In the genomic region with DNA sequence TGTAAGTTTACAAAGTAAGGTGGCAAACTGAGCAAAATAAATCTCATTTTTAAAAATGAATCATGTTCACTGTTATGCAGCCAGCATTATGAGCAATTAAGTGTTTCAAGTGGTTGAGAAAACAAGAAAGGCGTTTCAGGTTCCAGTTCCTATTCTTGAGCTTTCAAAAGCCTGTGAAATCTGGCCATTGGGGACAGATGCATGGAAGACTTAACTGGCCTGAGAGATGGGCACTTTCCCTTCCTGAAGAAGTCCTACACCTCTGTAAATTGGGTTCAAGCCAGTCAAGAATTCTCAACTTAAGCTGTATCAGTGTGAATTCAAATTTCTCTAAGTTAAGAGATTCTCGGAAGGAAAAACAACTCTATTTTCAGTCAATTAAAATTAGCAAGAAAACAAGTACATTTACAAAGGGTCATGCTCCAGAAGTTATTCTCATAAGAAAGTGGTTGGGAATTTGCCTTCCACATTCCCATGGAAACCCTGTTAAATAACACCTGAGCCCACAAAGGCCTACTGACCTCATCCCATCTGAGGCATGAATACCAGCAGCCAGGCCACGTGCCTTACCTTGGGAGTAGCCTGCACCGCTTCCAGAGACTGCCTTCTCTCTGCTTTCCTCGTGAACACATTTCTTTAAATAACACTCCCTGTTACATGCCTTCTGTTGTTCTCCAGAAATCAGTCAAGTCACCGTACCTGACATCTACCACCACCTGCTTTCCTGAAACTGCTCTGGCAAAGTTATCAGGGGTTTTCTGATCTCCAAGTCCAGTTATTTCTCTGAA, we compare ENCODE assay signal across 8 cellular contexts. TPM values are rescaled to one million over a fixed set of nuclear protein-coding genes. Genes with fewer than 3 reads are reported as not detected.
DNase-seq lines count a peak whose midpoint lies in the region; ATAC-seq, FAIRE-seq and TF ChIP-seq lines count a peak whose summit lies in the region.

No MANE protein-coding gene starts in this region.

- no peaks in the 10 kb centered on the region for H3K36me3 ChIP-seq in GM06990 (ENCODE audit: control insufficient read depth, insufficient read depth, low read length)
- H3K36me3 ChIP-seq in bronchial epithelial cell (ENCODE audit: control insufficient read depth, insufficient read depth, low read length) = no peaks in the 10 kb centered on the region

- no peak for TF ChIP-seq CTCF in GM06990 (IDR thresholded peaks at IDR 0.05; ENCODE audit: insufficient read depth, low read length, poor library complexity, severe bottlenecking)
- no peak for TF ChIP-seq CTCF in GM20000 (IDR thresholded peaks at IDR 0.05; ENCODE audit: extremely low read depth, missing control alignments)
- no peak for TF ChIP-seq CTCF in bronchial epithelial cell (IDR thresholded peaks at IDR 0.05; ENCODE audit: insufficient read depth, low read length, severe bottlenecking)

- H3K27ac ChIP-seq in temporal lobe (ENCODE audit: low read depth, low read length) = peak overlapping the region; percentile 25

- ATAC-seq in HG03460 (IDR thresholded peaks at IDR 0.05; ENCODE audit: unreplicated experiment) = peak; percentile 67

- DNase-seq in GM06990 (ENCODE audit: extremely low read depth, insufficient read length) = peak; percentile 37
- DNase-seq in GM20000 (ENCODE audit: low spot score) = peak; percentile 36
- peak; percentile 28 for DNase-seq in bronchial epithelial cell (ENCODE audit: low read depth)
- DNase-seq in NCI-H524 treated with DMSO at 0.1 percent for 48 hours (lab: John Stamatoyannopoulos, UW) = no peak
- DNase-seq in OCI-M2 (lab: John Stamatoyannopoulos, UW; ENCODE audit: unreplicated experiment) = no peak
- no peak for DNase-seq in dedifferentiated amniotic fluid mesenchymal stem cell (ENCODE audit: extremely low spot score)

- peak overlapping the region; percentile 23 for H3K4me3 ChIP-seq in GM06990 (replicated peaks; ENCODE audit: low read depth, low read length)
- no peak overlapping the region for H3K4me3 ChIP-seq in bronchial epithelial cell (ENCODE audit: low read depth, low read length)

- no peaks in the 10 kb centered on the region for H3K27me3 ChIP-seq in GM06990 (replicated peaks; ENCODE audit: control insufficient read depth, insufficient read depth, low read length)
- no peaks in the 10 kb centered on the region for H3K27me3 ChIP-seq in bronchial epithelial cell (ENCODE audit: control insufficient read depth, insufficient read depth, low read length)

- FAIRE-seq in bronchial epithelial cell (lab: Jason Lieb, UNC) = no peak

RNA-seq across cellular contexts. Expression of gene MAP3K5, which starts 19.4 kb away (rescaled TPM):
- total RNA-seq in bronchial epithelial cell (8.2 and 11.1 TPM in 2 replicates), temporal lobe (12.0 TPM)

RNA-seq across cellular contexts. Expression of gene PEX7, which starts 49.5 kb away (rescaled TPM):
- total RNA-seq in bronchial epithelial cell (19.3 and 20.0 TPM in 2 replicates), temporal lobe (6.6 TPM)

Comparison
In these comparisons a context has a peak if more than half of its experiments do, and no peak if none do; other contexts are left out.
1. DNase-seq: peak in GM06990 (single experiment), GM20000 (single experiment) and bronchial epithelial cell (single experiment); none in NCI-H524 treated with DMSO at 0.1 percent for 48 hours (single experiment), OCI-M2 (single experiment) and dedifferentiated amniotic fluid mesenchymal stem cell (single experiment).